In genomic region chr9:122263699-122264349, GRCh38 we compare ENCODE assay signal across 8 cellular contexts. TPM values are rescaled to one million over a fixed set of nuclear protein-coding genes. Genes with fewer than 3 reads are reported as not detected.
A peak's percentile ranks its signal among the peaks of the same experiment; 100 is the strongest.
DNase-seq lines count a peak whose midpoint lies in the region; ATAC-seq and TF ChIP-seq lines count a peak whose summit lies in the region.

No MANE protein-coding gene starts in this region.

- TF ChIP-seq RAD21 in HCT116 (IDR thresholded peaks at IDR 0.05; ENCODE audit: low read depth): no peak

- no peak for DNase-seq in A673 (ENCODE audit: low spot score)
- DNase-seq in HCT116 (ENCODE audit: low read depth, low spot score): no peak
- no peak for DNase-seq in kidney epithelial cell (ENCODE audit: low read depth)
- no peak for DNase-seq in thoracic aorta (ENCODE audit: low spot score)
- no peak for DNase-seq in HPDE6-E6E7 (ENCODE audit: extremely low spot score)

- ATAC-seq in HCT116 (no peak), thoracic aorta (ENCODE audit: insufficient number of reproducible peaks, low FRiP score, low read depth) (no peak), GM18517 (IDR thresholded peaks at IDR 0.05; ENCODE audit: unreplicated experiment) (no peak), GM18907 (IDR thresholded peaks at IDR 0.05; ENCODE audit: unreplicated experiment) (no peak)

- peak overlapping the region; percentile 92 for H3K27ac ChIP-seq in A673 (ENCODE audit: low read depth, low read length, poor library complexity, severe bottlenecking)
- H3K27ac ChIP-seq in HCT116 (ENCODE audit: low read depth, low read length): peak overlapping the region; percentile 94
- H3K27ac ChIP-seq in angular gyrus (ENCODE audit: low read depth, low read length): peak overlapping the region; percentile 91
- H3K27ac ChIP-seq in thoracic aorta: peak overlapping the region; percentile 86 to 91

- POLR2A ChIA-PET in A673 (lab: Charles Lee; ENCODE audit: low non-redundant PET) (no interaction called here), HCT116 (lab: Charles Lee) (no interaction called here)

- intact Hi-C loops in A673 (cut with micrococcal nuclease; ENCODE audit: unreplicated experiment) (loop anchor here (10.0 kb wide), 1 partner anchor 109 kb away; the partner anchor contains the start of genes MORN5 and NDUFA8), HCT116 (cut with micrococcal nuclease) (no loop called here)

- BruUV-seq in A673 (replicated peaks; lab: Mats Ljungman, UMichigan) (no TSS peak), HCT116 (replicated peaks; lab: Mats Ljungman, UMichigan) (no TSS peak)

- H3K36me3 ChIP-seq in A673 (ENCODE audit: insufficient read depth, low read length, poor library complexity, severe bottlenecking) (peaks cover 13% of the 10 kb centered on the region), HCT116 (ENCODE audit: control insufficient read depth in 1 of 2, insufficient read depth in 2 of 2, low read length in 2 of 2) (peaks cover 12 to 18% of the 10 kb centered on the region in 2 experiments; a peak in 3 of 4 replicates), kidney epithelial cell (ENCODE audit: control insufficient read depth, insufficient read depth, low read length) (no peaks in the 10 kb centered on the region), thoracic aorta (peaks cover 9% of the 10 kb centered on the region)

- no peak for TF ChIP-seq POLR2A in HCT116 (IDR thresholded peaks at IDR 0.05; ENCODE audit: borderline replicate concordance, extremely low read depth, insufficient read depth, insufficient read length)

- H3K4me1 ChIP-seq in A673 (ENCODE audit: insufficient read depth, low read length, poor library complexity, severe bottlenecking) (peaks cover 12% of the 10 kb centered on the region), HCT116 (ENCODE audit: control insufficient read depth in 1 of 2, insufficient read depth in 2 of 2, low read length in 2 of 2) (peaks cover 6 to 20% of the 10 kb centered on the region in 2 experiments), thoracic aorta (ENCODE audit: control insufficient read depth in 1 of 2, low read depth in 2 of 2) (peaks cover 21 to 43% of the 10 kb centered on the region in 2 donors)

- H3K27me3 ChIP-seq in A673 (replicated peaks; ENCODE audit: insufficient read depth, low read depth, low read length, poor library complexity): no peaks in the 10 kb centered on the region
- no peaks in the 10 kb centered on the region for H3K27me3 ChIP-seq in HCT116 (ENCODE audit: insufficient read depth, low read length)
- no peaks in the 10 kb centered on the region for H3K27me3 ChIP-seq in kidney epithelial cell (ENCODE audit: control insufficient read depth, insufficient read depth, low read length)
- no peaks in the 10 kb centered on the region for H3K27me3 ChIP-seq in thoracic aorta (replicated peaks; ENCODE audit: insufficient read depth)

- CTCF ChIA-PET in A673 (lab: Charles Lee) (no interaction called here), HCT116 (lab: Charles Lee) (interaction anchor here (1.0 to 1.4 kb wide), 2 partner anchors 119 to 139 kb away, joined by 3 to 7 read pairs; no protein-coding TSS in a partner anchor)

- H2AFZ ChIP-seq in HCT116 (ENCODE audit: low read depth, low read length, poor library complexity, severe bottlenecking): no peak overlapping the region

- H3K4me3 ChIP-seq in A673 (ENCODE audit: low read depth, low read length, poor library complexity, severe bottlenecking) (peak overlapping the region; percentile 89), HCT116 (replicated peaks in 1 of 2; ENCODE audit: low read depth in 1 of 2, low read length in 2 of 2) (peak overlapping the region; percentile 82 to 83), kidney epithelial cell (ENCODE audit: low read depth, low read length) (peak overlapping the region; percentile 85), thoracic aorta (peak overlapping the region; percentile 86)

- H3K9me3 ChIP-seq in A673 (ENCODE audit: low read depth, low read length, poor library complexity, severe bottlenecking) (no peaks in the 10 kb centered on the region), HCT116 (ENCODE audit: control insufficient read depth in 1 of 2, insufficient read depth in 1 of 2, low read depth in 1 of 2, low read length in 2 of 2) (no peaks in the 10 kb centered on the region), thoracic aorta (no peaks in the 10 kb centered on the region)

- TF ChIP-seq CTCF in A673 (conservative IDR thresholded peaks at IDR 0.05; ENCODE audit: low read depth, low read length) (no peak), HCT116 (IDR thresholded peaks at IDR 0.05 in 2 of 3, conservative IDR thresholded peaks at IDR 0.05 in 1 of 3; ENCODE audit: borderline replicate concordance in 1 of 3, insufficient read depth in 1 of 3, low read depth in 2 of 3, low read length in 2 of 3) (no peak), kidney epithelial cell (IDR thresholded peaks at IDR 0.05; ENCODE audit: insufficient read depth, low read length, poor library complexity, severe bottlenecking) (no peak), thoracic aorta (IDR thresholded peaks at IDR 0.05) (no peak)

- no peaks in the 10 kb centered on the region for H4K20me1 ChIP-seq in HCT116 (ENCODE audit: insufficient read depth)

- peaks cover 86% of the 10 kb centered on the region for H3K79me2 ChIP-seq in HCT116 (ENCODE audit: insufficient read depth, low read length)

- peak overlapping the region; percentile 76 for H3K9ac ChIP-seq in HCT116 (ENCODE audit: low read length)

- peak overlapping the region; percentile 90 for H3K4me2 ChIP-seq in HCT116 (ENCODE audit: low read length)

- H3K9me2 ChIP-seq in HCT116 (ENCODE audit: insufficient read depth): no peaks in the 10 kb centered on the region

- RAD21 ChIA-PET in HCT116 (lab: Charles Lee; ENCODE audit: low non-redundant PET in 1 of 2, low total read pairs in 2 of 2, uncharacterized antibody in 2 of 2, unreplicated experiment in 2 of 2): no interaction called here

TF ChIP-seq in HCT116, 20 proteins besides CTCF, POLR2A, EP300 and RAD21 (continues in another document):
- TF ChIP-seq REST (IDR thresholded peaks at IDR 0.05; ENCODE audit: low read depth) (no peak), MAX (IDR thresholded peaks at IDR 0.05) (no peak), YY1 (IDR thresholded peaks at IDR 0.05; ENCODE audit: extremely low read depth, insufficient replicate concordance, low read depth, low read length) (no peak), SRF (IDR thresholded peaks at IDR 0.05; ENCODE audit: low read depth) (no peak), JUND (IDR thresholded peaks at IDR 0.05) (no peak), EZH2 (IDR thresholded peaks at IDR 0.05) (no peak), ELF1 (IDR thresholded peaks at IDR 0.05; ENCODE audit: borderline replicate concordance, low read depth) (no peak), ATF3 (IDR thresholded peaks at IDR 0.05) (no peak), POLR2AphosphoS5 (IDR thresholded peaks at IDR 0.05; ENCODE audit: low read depth, low read length) (no peak), TCF7L2 (IDR thresholded peaks at IDR 0.05; ENCODE audit: borderline replicate concordance, extremely low read depth, insufficient read depth, insufficient read length) (no peak), SIN3A (IDR thresholded peaks at IDR 0.05; ENCODE audit: low read depth) (no peak), CBX3 (IDR thresholded peaks at IDR 0.05; ENCODE audit: low read depth) (no peak)

RNA-seq across cellular contexts. Expression of gene RBM18, which starts 0.8 kb away (rescaled TPM):
- total RNA-seq in A673 (2021) (29.3 and 30.8 TPM in 2 replicates), HCT116 (2021; ENCODE audit: unreplicated experiment) (32.5 TPM), kidney epithelial cell (17.9 and 21.1 TPM in 2 replicates), thoracic aorta (10 to 100 TPM in 1 of 2 donors, 1 to 10 TPM in 1; 7.3 to 10.5 TPM)
- polyA plus RNA-seq in HCT116 (2012): 15.7 and 16.6 TPM in 2 replicates

RNA-seq across cellular contexts. Expression of gene MRRF, which starts 0.9 kb away (rescaled TPM):
- 35.0 and 44.9 TPM in 2 replicates for total RNA-seq in A673 (2021)
- total RNA-seq in HCT116 (2021; ENCODE audit: unreplicated experiment): 88.6 TPM
- 57.7 and 79.3 TPM in 2 replicates for polyA plus RNA-seq in HCT116 (2012)
- total RNA-seq in kidney epithelial cell: 33.8 and 46.2 TPM in 2 replicates
- total RNA-seq in thoracic aorta: 10 to 100 TPM; 16.9 to 36.8 TPM

RNA-seq across cellular contexts. Expression of gene LHX6, which starts 35.1 kb away (rescaled TPM):
- not detected in 2 replicates for total RNA-seq in A673 (2021)
- total RNA-seq in HCT116 (2021; ENCODE audit: unreplicated experiment): 4.1 TPM
- 2.1 and 3.5 TPM in 2 replicates for polyA plus RNA-seq in HCT116 (2012)
- 0.07 and 0.84 TPM in 2 replicates for total RNA-seq in kidney epithelial cell
- 1 to 10 TPM; 5.0 to 6.5 TPM for total RNA-seq in thoracic aorta
